ENCODE assay signal across 10 cellular contexts in genomic region chr10:73648252-73648651, GRCh38. TPM values are rescaled to one million over a fixed set of nuclear protein-coding genes. Genes with fewer than 3 reads are reported as not detected.
DNase-seq lines count a peak whose midpoint lies in the region; ATAC-seq and TF ChIP-seq lines count a peak whose summit lies in the region.
"Had no signal": no experiment of that assay in that cellular context is flagged by ENCODE, and none has a peak within 500 bp of the region (broad histone marks: within the 10 kb centered on the region; RNA-seq: fewer than 3 reads in every experiment).

No MANE protein-coding gene starts in this region.

- TF ChIP-seq CTCF in fibroblast of pulmonary artery (IDR thresholded peaks at IDR 0.05; ENCODE audit: low read length, missing control alignments): no peak
- no peak for TF ChIP-seq CTCF in neural cell (IDR thresholded peaks at IDR 0.05; ENCODE audit: poor library complexity, severe bottlenecking)
- TF ChIP-seq CTCF in HFFc6 (IDR thresholded peaks at IDR 0.05): no peak

- ATAC-seq in stimulated activated naive CD8-positive, alpha-beta T cell treated with anti-CD3 and anti-CD28 coated beads, Interleukin-15, Interleukin-2, amounts not matched to agents 100 U/mL and 50 U/mL, for 24 hours: no peak
- no peak for ATAC-seq in GM21528 (IDR thresholded peaks at IDR 0.05; ENCODE audit: low FRiP score, unreplicated experiment)
- ATAC-seq in HG03025 (IDR thresholded peaks at IDR 0.05; ENCODE audit: low FRiP score, unreplicated experiment): no peak

- no peaks in the 10 kb centered on the region for H3K27me3 ChIP-seq in neural cell (ENCODE audit: insufficient read depth, low read depth, low read length)

- H3K9me3 Mint-ChIP-seq in stimulated activated naive CD8-positive, alpha-beta T cell treated with anti-CD3 and anti-CD28 coated beads, Interleukin-15, Interleukin-2, amounts not matched to agents 100 ng/mL and 50 ng/mL, for 24 hours: no peaks in the 10 kb centered on the region
- H3K9me3 Mint-ChIP-seq in HFFc6: no peaks in the 10 kb centered on the region

- H3K4me3 Mint-ChIP-seq in stimulated activated naive CD8-positive, alpha-beta T cell treated with anti-CD3 and anti-CD28 coated beads, Interleukin-15, Interleukin-2, amounts not matched to agents 100 ng/mL and 50 ng/mL, for 24 hours: peak overlapping the region; percentile 64
- no peak overlapping the region for H3K4me3 Mint-ChIP-seq in HFFc6

- TF ChIP-seq RAD21 in neural cell (conservative IDR thresholded peaks at IDR 0.05): no peak

- TF ChIP-seq EP300 in neural cell (conservative IDR thresholded peaks at IDR 0.05; ENCODE audit: poor library complexity, severe bottlenecking): no peak

- no peaks in the 10 kb centered on the region for H3K36me3 Mint-ChIP-seq in stimulated activated naive CD8-positive, alpha-beta T cell treated with anti-CD3 and anti-CD28 coated beads, Interleukin-15, Interleukin-2, amounts not matched to agents 100 ng/mL and 50 ng/mL, for 24 hours (ENCODE audit: low read depth)
- no peaks in the 10 kb centered on the region for H3K36me3 Mint-ChIP-seq in HFFc6 (ENCODE audit: low read depth)

- H3K36me3 ChIP-seq in neural cell (ENCODE audit: insufficient read depth, low read length): no peaks in the 10 kb centered on the region

- no peak overlapping the region for H2AFZ ChIP-seq in neural cell (ENCODE audit: low read depth, low read length)

- H3F3A ChIP-seq in neural cell (ENCODE audit: insufficient read depth, low read length, poor library complexity, severe bottlenecking): no peaks in the 10 kb centered on the region

- DNase-seq in stimulated activated naive CD8-positive, alpha-beta T cell treated with anti-CD3 and anti-CD28 coated beads, Interleukin-15, Interleukin-2, amounts not matched to agents 100 U/mL and 50 U/mL, for 24 hours: no peak
- DNase-seq in fibroblast of pulmonary artery (ENCODE audit: low read depth) (no peak), HFFc6 (no peak), NCI-H774 (lab: John Stamatoyannopoulos, UW) (no peak)
- DNase-seq: Calu3, MV-4-11 had no signal

- H3K27me3 Mint-ChIP-seq in stimulated activated naive CD8-positive, alpha-beta T cell treated with anti-CD3 and anti-CD28 coated beads, Interleukin-15, Interleukin-2, amounts not matched to agents 100 ng/mL and 50 ng/mL, for 24 hours: no peaks in the 10 kb centered on the region
- no peaks in the 10 kb centered on the region; the same call in none of the 2 replicates for H3K27me3 Mint-ChIP-seq in HFFc6 (ENCODE audit: insufficient read depth)

- H3K4me3 ChIP-seq in fibroblast of pulmonary artery (replicated peaks; ENCODE audit: low read depth, low read length): peak overlapping the region; percentile 55
- H3K4me3 ChIP-seq in neural cell (ENCODE audit: low read length): peak overlapping the region; percentile 75

- no peak overlapping the region for H3K27ac Mint-ChIP-seq in stimulated activated naive CD8-positive, alpha-beta T cell treated with anti-CD3 and anti-CD28 coated beads, Interleukin-15, Interleukin-2, amounts not matched to agents 100 ng/mL and 50 ng/mL, for 24 hours
- no peak overlapping the region for H3K27ac Mint-ChIP-seq in HFFc6

- no peaks in the 10 kb centered on the region for H4K20me1 ChIP-seq in neural cell (ENCODE audit: insufficient read depth)

- peak overlapping the region; percentile 65 for H3K9ac ChIP-seq in neural cell (ENCODE audit: low read length)

- H3K79me2 ChIP-seq in neural cell (replicated peaks; ENCODE audit: insufficient read depth, low read length): no peaks in the 10 kb centered on the region

- H3K27ac ChIP-seq in neural cell (ENCODE audit: low read length): no peak overlapping the region

- no peaks in the 10 kb centered on the region for H3K9me2 ChIP-seq in neural cell (ENCODE audit: insufficient read depth, low read length)

- H3K4me2 ChIP-seq in neural cell (ENCODE audit: low read length): peak overlapping the region; percentile 39

- H3K4me1 Mint-ChIP-seq in stimulated activated naive CD8-positive, alpha-beta T cell treated with anti-CD3 and anti-CD28 coated beads, Interleukin-15, Interleukin-2, amounts not matched to agents 100 ng/mL and 50 ng/mL, for 24 hours (ENCODE audit: low read depth): peaks cover 23% of the 10 kb centered on the region
- peaks cover 55% of the 10 kb centered on the region for H3K4me1 Mint-ChIP-seq in HFFc6 (ENCODE audit: low read depth)

- no peaks in the 10 kb centered on the region for H3K9me3 ChIP-seq in neural cell (ENCODE audit: low read length)

TF ChIP-seq in neural cell, 6 proteins besides CTCF, POLR2A, EP300 and RAD21:
- TF ChIP-seq SMC3 (conservative IDR thresholded peaks at IDR 0.05; ENCODE audit: poor library complexity): no peak
- no peak for TF ChIP-seq EZH2 (IDR thresholded peaks at IDR 0.05; ENCODE audit: borderline replicate concordance, insufficient read depth, low read length, poor library complexity, severe bottlenecking)
- no peak for TF ChIP-seq TAF1 (IDR thresholded peaks at IDR 0.05; ENCODE audit: low read depth)
- TF ChIP-seq POLR2AphosphoS5 (IDR thresholded peaks at IDR 0.05): no peak
- no peak for TF ChIP-seq MXI1 (conservative IDR thresholded peaks at IDR 0.05; ENCODE audit: poor library complexity, severe bottlenecking)
- TF ChIP-seq REST (IDR thresholded peaks at IDR 0.05; ENCODE audit: borderline replicate concordance): no peak

RNA-seq across cellular contexts. Expression of gene MYOZ1, which starts 7.0 kb away (rescaled TPM):
- polyA plus RNA-seq in neural cell: 0.61 TPM in 1 of 2 replicates, not detected in the other
- 0.35 TPM in 1 of 2 replicates, not detected in the other for polyA minus RNA-seq in neural cell
- 1 to 10 TPM in 3 of 6 experiments, under 1 TPM in 3; 0.41 to 2.5 (median 0.90) TPM for total RNA-seq in HFFc6 (2021; fragmentation: NEBNext Ultra II Directional; extraction: Animal tissue kit (Norgen Biotek cat#: 25700))
- total RNA-seq: Calu3 had no signal

RNA-seq across cellular contexts. Expression of gene SYNPO2L, which starts 7.6 kb away (rescaled TPM):
- not detected in 2 replicates for polyA plus RNA-seq in neural cell
- not detected in 2 replicates for polyA minus RNA-seq in neural cell
- total RNA-seq in HFFc6 (2021; fragmentation: NEBNext Ultra II Directional; extraction: Animal tissue kit (Norgen Biotek cat#: 25700)): 1 to 10 TPM; 1.5 to 3.3 (median 1.6) TPM
- total RNA-seq: Calu3 had no signal

RNA-seq across cellular contexts. Expression of gene AGAP5, which starts 49.7 kb away (rescaled TPM):
- polyA plus RNA-seq in neural cell: 6.5 and 8.2 TPM in 2 replicates
- 5.4 and 8.8 TPM in 2 replicates for polyA minus RNA-seq in neural cell
- total RNA-seq in HFFc6 (2021; fragmentation: NEBNext Ultra II Directional; extraction: Animal tissue kit (Norgen Biotek cat#: 25700)): 1 to 10 TPM; 2.2 to 3.7 (median 2.8) TPM

RNA-seq across cellular contexts. Expression of gene USP54, which starts 57.1 kb away (rescaled TPM):
- polyA plus RNA-seq in neural cell: 12.7 and 18.4 TPM in 2 replicates
- 41.6 and 50.6 TPM in 2 replicates for polyA minus RNA-seq in neural cell
- 10 to 100 TPM in 5 of 6 experiments, 1 to 10 TPM in 1; 9.1 to 12.9 (median 10.7) TPM for total RNA-seq in HFFc6 (2021; fragmentation: NEBNext Ultra II Directional; extraction: Animal tissue kit (Norgen Biotek cat#: 25700))
